In genomic region chr12:92080390-92081285, GRCh38 we compare ENCODE assay signal across 9 cellular contexts.
DNase-seq lines count a peak whose midpoint lies in the region; ATAC-seq, FAIRE-seq and TF ChIP-seq lines count a peak whose summit lies in the region.
"Had no signal": no experiment of that assay in that cellular context is flagged by ENCODE, and none has a peak within 500 bp of the region (broad histone marks: within the 10 kb centered on the region; RNA-seq: fewer than 3 reads in every experiment).

No MANE protein-coding gene starts in this region.

- in situ Hi-C loops in brain microvascular endothelial cell (cut with HindIII; ENCODE audit: low pct_ligation_motif_present, low sequenced_read_pairs) = no loop called here

- H3K9me3 ChIP-seq in pancreas = no peaks in the 10 kb centered on the region

- ATAC-seq in GM21723 (IDR thresholded peaks at IDR 0.05; ENCODE audit: unreplicated experiment) (peak; percentile 60), pancreas (peak in 3 of 4 donors; percentile 4 to 20 (median 13)), GM21737 (IDR thresholded peaks at IDR 0.05; ENCODE audit: unreplicated experiment) (no peak)

- FAIRE-seq in pancreas (lab: Jason Lieb, UNC) = no peak
- FAIRE-seq: TTC549 had no signal

- peak; percentile 90 for DNase-seq in Daoy (ENCODE audit: low read depth)
- DNase-seq in M059J (ENCODE audit: low read depth) = peak; percentile 99
- DNase-seq in brain microvascular endothelial cell = peak; percentile 68
- no peak for DNase-seq in pancreas
- DNase-seq in GM19240 (ENCODE audit: insufficient read length, low spot score) = no peak
- no peak for DNase-seq in activated CD8-positive, alpha-beta memory T cell treated with anti-CD3 and anti-CD28 coated beads, Interleukin-2, amount 50 U/mL, for 48 hours

- intact Hi-C loops in pancreas (cut with DNase I) = loop anchor here in 1 of 3 donors (10.0 kb wide), 1 partner anchor 54 kb away; no protein-coding TSS in a partner anchor

- H3K4me3 ChIP-seq in brain microvascular endothelial cell (ENCODE audit: low read depth, low read length) = no peak overlapping the region
- no peak overlapping the region for H3K4me3 ChIP-seq in pancreas

- peaks cover 11 to 31% (median 12%) of the 10 kb centered on the region in 3 donors for H3K4me1 ChIP-seq in pancreas

- 77 to 82% methylated on average over 7 of the region's 7 CpGs for WGBS in pancreas, 2 donors

- TF ChIP-seq CTCF in brain microvascular endothelial cell (IDR thresholded peaks at IDR 0.05; ENCODE audit: low read depth, low read length, missing control alignments) (no peak), pancreas (IDR thresholded peaks at IDR 0.05) (no peak)

- H3K27me3 ChIP-seq in brain microvascular endothelial cell (replicated peaks) (no peaks in the 10 kb centered on the region), pancreas (no peaks in the 10 kb centered on the region)

- H3K36me3 ChIP-seq in brain microvascular endothelial cell (replicated peaks) (no peaks in the 10 kb centered on the region), pancreas (no peaks in the 10 kb centered on the region)

- H3K27ac ChIP-seq in brain microvascular endothelial cell (peak overlapping the region; percentile 96), pancreas (peak overlapping the region in 2 of 4 donors; percentile 20 to 50)

Comparison
In these comparisons a context has a peak if more than half of its experiments do, and no peak if none do; other contexts are left out.
1. DNase-seq: peak in Daoy (single experiment), M059J (single experiment) and brain microvascular endothelial cell (single experiment); none in pancreas (0 of 6), GM19240 (single experiment) and activated CD8-positive, alpha-beta memory T cell treated with anti-CD3 and anti-CD28 coated beads, Interleukin-2, amount 50 U/mL, for 48 hours (single experiment).